Comparison of ENCODE assay signal across 26 cellular contexts in the genomic region with DNA sequence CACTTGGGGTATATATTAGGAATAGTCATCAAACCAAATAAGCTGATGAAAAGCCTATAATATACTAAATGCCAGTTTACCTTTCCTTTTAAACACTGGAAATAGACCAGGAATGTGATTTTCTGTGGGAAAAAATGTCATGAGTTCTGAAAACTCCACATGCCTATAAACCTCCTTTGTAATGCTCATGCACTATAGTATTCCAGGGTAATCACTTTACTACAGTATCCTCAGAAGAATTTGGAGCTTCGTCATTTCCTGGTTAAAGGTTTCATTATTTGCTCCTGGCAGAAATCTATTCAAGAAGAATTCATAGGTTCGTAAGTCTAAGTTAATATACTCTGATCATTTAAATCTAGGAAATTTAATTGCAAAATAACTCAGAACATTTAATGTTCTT.
"Had no signal": no experiment of that assay in that cellular context is flagged by ENCODE, and none has a peak within 500 bp of the region (broad histone marks: within the 10 kb centered on the region; RNA-seq: fewer than 3 reads in every experiment).

No MANE protein-coding gene starts in this region.

- ATAC-seq: activated T-cell treated with anti-CD3 and anti-CD28 coated beads, Interleukin-2, amount 50 U/mL, for 4 hours; Panc1; Right ventricle myocardium inferior; T-cell had no signal

- H3K36me3 ChIP-seq: brain microvascular endothelial cell, cardiac muscle cell, MG63 had no signal

- H3K4me3 Mint-ChIP-seq: activated CD4-positive, alpha-beta T cell treated with anti-CD3 and anti-CD28 coated beads, Interleukin-2, amount 10 ng/mL, durations not matched to agents 24 days and 14 days; activated naive CD8-positive, alpha-beta T cell; activated T-cell treated with anti-CD3 and anti-CD28 coated beads, Interleukin-2, amount 50 U/mL, for 4 hours; T-cell had no signal

- H3K4me1 Mint-ChIP-seq: activated CD4-positive, alpha-beta T cell treated with anti-CD3 and anti-CD28 coated beads, Interleukin-2, amount 10 ng/mL, durations not matched to agents 24 days and 14 days; T-cell had no signal

- H3K36me3 Mint-ChIP-seq: activated naive CD8-positive, alpha-beta T cell; T-cell had no signal

- DNase-seq: activated CD4-positive, alpha-beta T cell treated with anti-CD3 and anti-CD28 coated beads, Interleukin-2, amount 10 ng/mL, durations not matched to agents 24 days and 14 days; activated CD4-positive, alpha-beta T cell treated with anti-CD3 and anti-CD28 coated beads, Interleukin-2, amount 50 U/mL, for 48 hours; activated CD4-positive, CD25-positive, alpha-beta regulatory T cell treated with anti-CD3 and anti-CD28 coated beads, Interleukin-2, amount 50 U/mL, for 72 hours; activated effector memory CD4-positive, alpha-beta T cell treated with anti-CD3 and anti-CD28 coated beads, Interleukin-2, amount 50 U/mL, for 16 hours; activated naive CD4-positive, alpha-beta T cell treated with Interleukin-2 at 50 U/mL for 16 hours; activated T-cell treated with anti-CD3 and anti-CD28 coated beads, Interleukin-2, amount 50 U/mL, for 4 hours; amygdala; brain microvascular endothelial cell; MG63; MV-4-11; NCI-H1092 treated with DMSO at 0.1 percent for 48 hours; NCI-H1417 treated with DMSO at 0.1 percent for 48 hours; NCI-H1694; NCI-H2029; NCI-H2107; NCI-H2171 treated with DMSO at 0.1 percent for 48 hours; NCI-H226; NCI-H526 treated with DMSO at 0.1 percent for 48 hours; NCI-H82; RPMI8226; T-cell had no signal

- H3K9me3 Mint-ChIP-seq: activated CD4-positive, alpha-beta T cell treated with anti-CD3 and anti-CD28 coated beads, Interleukin-2, amount 10 ng/mL, durations not matched to agents 24 days and 14 days; activated T-cell treated with anti-CD3 and anti-CD28 coated beads, Interleukin-2, amount 50 U/mL, for 4 hours; T-cell had no signal

- H3K4me3 ChIP-seq: cardiac muscle cell, MG63, SK-N-MC had no signal

- H3K27me3 Mint-ChIP-seq: activated CD4-positive, alpha-beta T cell treated with anti-CD3 and anti-CD28 coated beads, Interleukin-2, amount 10 ng/mL, durations not matched to agents 24 days and 14 days had no signal

- H3K27ac Mint-ChIP-seq: activated CD4-positive, alpha-beta T cell treated with anti-CD3 and anti-CD28 coated beads, Interleukin-2, amount 10 ng/mL, durations not matched to agents 24 days and 14 days; activated naive CD8-positive, alpha-beta T cell; T-cell had no signal

- H3K9me3 ChIP-seq: MG63 had no signal

- H3K27ac ChIP-seq: brain microvascular endothelial cell, cardiac muscle cell, SK-N-MC had no signal

- H3K27me3 ChIP-seq: brain microvascular endothelial cell, cardiac muscle cell, MG63 had no signal
